8 cellular contexts compared by ENCODE assay signal in the genomic region with DNA sequence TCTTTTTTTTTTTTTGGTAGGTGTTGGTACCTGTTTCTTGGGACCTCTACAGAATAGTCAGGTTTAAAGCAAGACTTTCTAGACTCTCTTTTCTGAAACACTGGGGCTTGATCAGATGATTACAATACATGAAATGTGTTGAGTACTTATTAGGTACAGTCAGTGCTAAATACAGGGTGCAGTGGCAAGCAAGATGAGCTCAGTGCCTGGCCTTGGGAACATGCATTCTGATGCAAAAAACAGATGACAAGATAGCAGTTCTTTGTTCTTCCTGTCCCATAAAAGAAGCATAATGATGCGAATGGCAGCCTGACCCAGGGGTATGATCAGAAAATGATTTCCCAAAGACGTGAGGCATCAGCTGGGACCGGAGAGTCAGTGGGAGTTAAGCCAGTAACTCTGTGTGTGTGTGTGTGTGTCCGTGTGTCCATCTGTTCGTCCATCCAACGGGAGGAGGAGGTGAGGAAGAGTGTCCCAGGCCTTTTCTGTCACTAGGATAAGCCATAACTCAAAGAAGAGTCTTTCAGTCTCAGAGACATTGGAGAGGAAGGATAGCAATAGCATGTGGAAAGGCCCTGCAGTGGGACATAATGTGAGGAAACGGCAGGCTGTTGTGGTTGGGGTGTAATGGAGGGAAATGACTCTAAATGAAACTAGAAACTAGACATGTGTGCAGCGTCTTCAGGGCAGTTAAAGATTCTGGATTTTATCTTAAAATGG. TPM values are rescaled to one million over a fixed set of nuclear protein-coding genes. Genes with fewer than 3 reads are reported as not detected.
DNase-seq lines count a peak whose midpoint lies in the region; ATAC-seq, FAIRE-seq and TF ChIP-seq lines count a peak whose summit lies in the region.

No MANE protein-coding gene starts in this region.

- DNase-seq in effector memory CD4-positive, alpha-beta T cell: no peak
- DNase-seq in 8988T (no peak), pancreas (no peak), HCEC 1CT (no peak), cardiac septum (ENCODE audit: low spot score) (no peak)

- H3K36me3 ChIP-seq in effector memory CD4-positive, alpha-beta T cell (ENCODE audit: control insufficient read depth, insufficient read depth, low read length): no peaks in the 10 kb centered on the region
- peaks cover 0 to 5% (median 0%) of the 10 kb centered on the region in 3 donors for H3K36me3 ChIP-seq in pancreas

- no peaks in the 10 kb centered on the region for H3K9me3 ChIP-seq in effector memory CD4-positive, alpha-beta T cell (ENCODE audit: control insufficient read depth, low read length)
- H3K9me3 ChIP-seq in pancreas: no peaks in the 10 kb centered on the region

- no peak for FAIRE-seq in pancreas (lab: Jason Lieb, UNC)

- no peaks in the 10 kb centered on the region for H3K27me3 ChIP-seq in effector memory CD4-positive, alpha-beta T cell (replicated peaks; ENCODE audit: control insufficient read depth, insufficient read depth, low read length, poor library complexity, severe bottlenecking)
- no peaks in the 10 kb centered on the region for H3K27me3 ChIP-seq in pancreas

- H3K4me1 ChIP-seq in effector memory CD4-positive, alpha-beta T cell (ENCODE audit: control insufficient read depth, insufficient read depth, low read length, poor library complexity, severe bottlenecking): peaks cover 4% of the 10 kb centered on the region
- peaks cover 0 to 7% (median 0%) of the 10 kb centered on the region in 3 donors for H3K4me1 ChIP-seq in pancreas

- intact Hi-C loops in pancreas (cut with DNase I) (no loop called here), cardiac septum (cut with DNase I) (no loop called here)

- WGBS in pancreas, 2 donors: 92 to 93% methylated on average over 8 of the region's 8 CpGs

- TF ChIP-seq CTCF in pancreas (IDR thresholded peaks at IDR 0.05): no peak

- ATAC-seq in GM18498 (IDR thresholded peaks at IDR 0.05; ENCODE audit: unreplicated experiment) (peak; percentile 98), GM21423 (IDR thresholded peaks at IDR 0.05; ENCODE audit: unreplicated experiment) (peak; percentile 96), HG03520 (IDR thresholded peaks at IDR 0.05; ENCODE audit: unreplicated experiment) (peak; percentile 99), pancreas (no peak)

- H3K27ac ChIP-seq in effector memory CD4-positive, alpha-beta T cell (ENCODE audit: insufficient read depth, low read length, poor library complexity, severe bottlenecking): peak overlapping the region; percentile 28
- no peak overlapping the region for H3K27ac ChIP-seq in pancreas

- H3K4me3 ChIP-seq in effector memory CD4-positive, alpha-beta T cell (ENCODE audit: insufficient read depth, low read depth, low read length, poor library complexity, severe bottlenecking): no peak overlapping the region
- H3K4me3 ChIP-seq in pancreas: no peak overlapping the region

RNA-seq across cellular contexts. Expression of a gene that starts 32.2 kb away (rescaled TPM):
- 10 to 100 TPM in 3 of 6 donors, 1 to 10 TPM in 3; 7.0 to 13.7 (median 10.5) TPM for total RNA-seq in pancreas
- polyA plus RNA-seq in pancreas: 1 to 10 TPM; 4.8 to 6.6 TPM
- total RNA-seq in cardiac septum: 3.8 TPM

Comparison
In these comparisons a context has a peak if more than half of its experiments do, and no peak if none do; other contexts are left out.
1. ATAC-seq: peak in GM18498 (single experiment), GM21423 (single experiment) and HG03520 (single experiment); none in pancreas (0 of 4).